ENCODE assay signal across 1 cellular context in genomic region chr22:20885557-20886323, GRCh38.
TF ChIP-seq lines count a peak whose summit lies in the region.

No MANE protein-coding gene starts in this region.

TF ChIP-seq in HepG2, 621 proteins besides CTCF, POLR2A, EP300 and RAD21 (continued from another document and continues in another):
- TF ChIP-seq HINFP (CRISPR knock-in tag; IDR thresholded peaks at IDR 0.05; ENCODE audit: low read depth) (0 out of 2 replicates have a peak, but pooled peaks have one; percentile 68), ZNF773 (CRISPR knock-in tag; IDR thresholded peaks at IDR 0.05; ENCODE audit: borderline replicate concordance) (no peak), RFX1 (IDR thresholded peaks at IDR 0.05) (no peak), NR0B2 (CRISPR knock-in tag; IDR thresholded peaks at IDR 0.05) (no peak), ZNF563 (CRISPR knock-in tag; IDR thresholded peaks at IDR 0.05) (no peak), ZNF354B (CRISPR knock-in tag; IDR thresholded peaks at IDR 0.05) (no peak), ZNF609 (CRISPR knock-in tag; IDR thresholded peaks at IDR 0.05; ENCODE audit: borderline replicate concordance) (no peak), ZFP82 (CRISPR knock-in tag; IDR thresholded peaks at IDR 0.05; ENCODE audit: borderline replicate concordance) (no peak), ZFP90 (CRISPR knock-in tag; IDR thresholded peaks at IDR 0.05; ENCODE audit: borderline replicate concordance) (0 out of 2 replicates have a peak, but pooled peaks have one; percentile 30), ZC3H13 (CRISPR knock-in tag; IDR thresholded peaks at IDR 0.05) (no peak), TIGD3 (CRISPR knock-in tag; IDR thresholded peaks at IDR 0.05; ENCODE audit: borderline replicate concordance) (no peak), HOXA3 (CRISPR knock-in tag; IDR thresholded peaks at IDR 0.05) (peak; percentile 90), POGZ (CRISPR knock-in tag; IDR thresholded peaks at IDR 0.05) (no peak; the same call in 1 of the 2 replicates), CEBPG (CRISPR knock-in tag; IDR thresholded peaks at IDR 0.05) (peak; percentile 2; the same call in 1 of the 2 replicates), ZNF225 (CRISPR knock-in tag; IDR thresholded peaks at IDR 0.05) (peak; percentile 66; the same call in 1 of the 2 replicates), ZNF576 (CRISPR knock-in tag; IDR thresholded peaks at IDR 0.05) (no peak), ZNF597 (CRISPR knock-in tag; IDR thresholded peaks at IDR 0.05) (no peak), MIXL1 (CRISPR knock-in tag; IDR thresholded peaks at IDR 0.05) (peak; percentile 74; the same call in 1 of the 2 replicates), NCOA1 (CRISPR knock-in tag; IDR thresholded peaks at IDR 0.05) (no peak), ZNF292 (CRISPR knock-in tag; IDR thresholded peaks at IDR 0.05; ENCODE audit: borderline replicate concordance, low read depth) (peak; percentile 85; the same call in 1 of the 2 replicates), NFIC (IDR thresholded peaks at IDR 0.05; ENCODE audit: low read length) (no peak), ZNF317 (CRISPR knock-in tag; IDR thresholded peaks at IDR 0.05) (peak; percentile 49; the same call in 1 of the 2 replicates), ZNF614 (CRISPR knock-in tag; IDR thresholded peaks at IDR 0.05; ENCODE audit: borderline replicate concordance) (peak; percentile 63; the same call in 1 of the 2 replicates), ERF (CRISPR knock-in tag; IDR thresholded peaks at IDR 0.05) (peak; percentile 83), ZNF121 (CRISPR knock-in tag; IDR thresholded peaks at IDR 0.05) (peak; percentile 40; the same call in 1 of the 2 replicates), ZNF816 (CRISPR knock-in tag; IDR thresholded peaks at IDR 0.05; ENCODE audit: borderline replicate concordance) (no peak), ZNF678 (CRISPR knock-in tag; IDR thresholded peaks at IDR 0.05) (no peak), ZNF567 (CRISPR knock-in tag; IDR thresholded peaks at IDR 0.05; ENCODE audit: borderline replicate concordance) (peak; percentile 82; the same call in 1 of the 2 replicates), ZSCAN12 (CRISPR knock-in tag; IDR thresholded peaks at IDR 0.05) (no peak), HOXA9 (CRISPR knock-in tag; IDR thresholded peaks at IDR 0.05; ENCODE audit: borderline replicate concordance) (no peak), MTERF4 (CRISPR knock-in tag; IDR thresholded peaks at IDR 0.05) (peak; percentile 62; the same call in 1 of the 2 replicates), ZSCAN31 (CRISPR knock-in tag; IDR thresholded peaks at IDR 0.05; ENCODE audit: low read depth) (peak; percentile 97), E2F1 (CRISPR knock-in tag; IDR thresholded peaks at IDR 0.05) (no peak), ARNT2 (CRISPR knock-in tag; IDR thresholded peaks at IDR 0.05; ENCODE audit: low read depth) (no peak), ZNF777 (CRISPR knock-in tag; IDR thresholded peaks at IDR 0.05) (no peak), SIN3A (IDR thresholded peaks at IDR 0.05; ENCODE audit: borderline replicate concordance, low read depth, low read length) (0 out of 2 replicates have a peak, but pooled peaks have one; percentile 46), ZNF484 (CRISPR knock-in tag; IDR thresholded peaks at IDR 0.05; ENCODE audit: borderline replicate concordance, low read depth) (no peak), CBX1 (IDR thresholded peaks at IDR 0.05; ENCODE audit: low read depth) (no peak), ZKSCAN1 (IDR thresholded peaks at IDR 0.05; ENCODE audit: low read length) (no peak), SSRP1 (CRISPR knock-in tag; IDR thresholded peaks at IDR 0.05) (no peak), ELF3 (CRISPR knock-in tag; IDR thresholded peaks at IDR 0.05) (peak; percentile 77), YEATS2 (CRISPR knock-in tag; IDR thresholded peaks at IDR 0.05; ENCODE audit: borderline replicate concordance) (0 out of 2 replicates have a peak, but pooled peaks have one; percentile 64), ZNF598 (CRISPR knock-in tag; IDR thresholded peaks at IDR 0.05; ENCODE audit: borderline replicate concordance) (no peak; the same call in 1 of the 2 replicates), NFE2L2 (IDR thresholded peaks at IDR 0.05; ENCODE audit: low read length) (no peak), KAT8 (CRISPR knock-in tag; IDR thresholded peaks at IDR 0.05) (peak; percentile 75), MLLT10 (CRISPR knock-in tag; IDR thresholded peaks at IDR 0.05) (no peak), GABPB1 (CRISPR knock-in tag; IDR thresholded peaks at IDR 0.05) (peak; percentile 68), DNMT3B (CRISPR knock-in tag; conservative IDR thresholded peaks at IDR 0.05) (no peak), STAG1 (CRISPR knock-in tag; IDR thresholded peaks at IDR 0.05) (peak; percentile 98), ELF1 (CRISPR knock-in tag; IDR thresholded peaks at IDR 0.05) (peak; percentile 73; the same call in 1 of the 2 replicates), ZNF331 (CRISPR knock-in tag; IDR thresholded peaks at IDR 0.05) (peak; percentile 82; the same call in 1 of the 2 replicates), ZSCAN22 (CRISPR knock-in tag; IDR thresholded peaks at IDR 0.05) (no peak), AKNA (CRISPR knock-in tag; IDR thresholded peaks at IDR 0.05; ENCODE audit: borderline replicate concordance) (no peak)
